In genomic region chr12:13857750-13858149, GRCh38 we compare ENCODE assay signal across 28 cellular contexts.
DNase-seq lines count a peak whose midpoint lies in the region; ATAC-seq, FAIRE-seq and TF ChIP-seq lines count a peak whose summit lies in the region.
"Had no signal": no experiment of that assay in that cellular context is flagged by ENCODE, and none has a peak within 500 bp of the region (broad histone marks: within the 10 kb centered on the region; RNA-seq: fewer than 3 reads in every experiment).

No MANE protein-coding gene starts in this region.

- H3K4me1 ChIP-seq in SJCRH30, result no peaks in the 10 kb centered on the region
- H3K4me1 ChIP-seq in pancreas, result no peaks in the 10 kb centered on the region
- H3K4me1 ChIP-seq: A549, BE2C, BLaER1 had no signal

- no peak for FAIRE-seq in pancreas (lab: Jason Lieb, UNC)
- FAIRE-seq: A549, GM12878, GM12892, GM18507 had no signal

- H3K27ac ChIP-seq in caudate nucleus (ENCODE audit: low read depth, low read length), result no peak overlapping the region
- no peak overlapping the region for H3K27ac ChIP-seq in SJCRH30
- no peak overlapping the region for H3K27ac ChIP-seq in pancreas
- H3K27ac ChIP-seq: 22Rv1, A549, BLaER1 had no signal

- no peaks in the 10 kb centered on the region for H3K27me3 ChIP-seq in SJCRH30
- no peaks in the 10 kb centered on the region for H3K27me3 ChIP-seq in pancreas
- H3K27me3 ChIP-seq: BE2C, BLaER1 had no signal

- no peak overlapping the region for H3K27ac Mint-ChIP-seq in activated naive CD8-positive, alpha-beta T cell treated with anti-CD3 and anti-CD28 coated beads, Interleukin-2, amount 50 U/mL, for 24 hours
- no peak overlapping the region for H3K27ac Mint-ChIP-seq in activated naive CD8-positive, alpha-beta T cell treated with anti-CD3 and anti-CD28 coated beads for 36 hours
- H3K27ac Mint-ChIP-seq: CD14-positive monocyte; CD4-positive, alpha-beta memory T cell; CD4-positive, CD25-positive, alpha-beta regulatory T cell; CD8-positive, alpha-beta memory T cell had no signal

- peaks cover 11% of the 10 kb centered on the region for H3K27me3 Mint-ChIP-seq in activated naive CD8-positive, alpha-beta T cell treated with anti-CD3 and anti-CD28 coated beads, Interleukin-2, amount 50 U/mL, for 24 hours
- peaks cover 5% of the 10 kb centered on the region for H3K27me3 Mint-ChIP-seq in activated naive CD8-positive, alpha-beta T cell treated with anti-CD3 and anti-CD28 coated beads for 36 hours

- no peak overlapping the region for H3K4me3 Mint-ChIP-seq in activated naive CD8-positive, alpha-beta T cell treated with anti-CD3 and anti-CD28 coated beads, Interleukin-2, amount 50 U/mL, for 24 hours
- no peak overlapping the region for H3K4me3 Mint-ChIP-seq in activated naive CD8-positive, alpha-beta T cell treated with anti-CD3 and anti-CD28 coated beads for 36 hours
- H3K4me3 Mint-ChIP-seq: CD14-positive monocyte; CD4-positive, alpha-beta memory T cell; CD4-positive, CD25-positive, alpha-beta regulatory T cell; CD8-positive, alpha-beta memory T cell had no signal

- H3K9me3 ChIP-seq in SJCRH30 (replicated peaks) (no peaks in the 10 kb centered on the region), pancreas (no peaks in the 10 kb centered on the region)
- H3K9me3 ChIP-seq: A549, BE2C, BLaER1 had no signal

- H3K9me3 Mint-ChIP-seq in activated naive CD8-positive, alpha-beta T cell treated with anti-CD3 and anti-CD28 coated beads, Interleukin-2, amount 50 U/mL, for 24 hours, result no peaks in the 10 kb centered on the region
- no peaks in the 10 kb centered on the region for H3K9me3 Mint-ChIP-seq in activated naive CD8-positive, alpha-beta T cell treated with anti-CD3 and anti-CD28 coated beads for 36 hours
- H3K9me3 Mint-ChIP-seq: CD8-positive, alpha-beta memory T cell had no signal

- no peak overlapping the region for H3K4me3 ChIP-seq in SJCRH30
- H3K4me3 ChIP-seq in pancreas, result no peak overlapping the region
- H3K4me3 ChIP-seq: A549, BLaER1, GM12878 had no signal

- TF ChIP-seq CTCF in pancreas (IDR thresholded peaks at IDR 0.05), result no peak

- no peak for DNase-seq in activated naive CD8-positive, alpha-beta T cell treated with anti-CD3 and anti-CD28 coated beads, Interleukin-2, amount 50 U/mL, for 24 hours
- no peak for DNase-seq in activated naive CD8-positive, alpha-beta T cell treated with anti-CD3 and anti-CD28 coated beads for 36 hours
- DNase-seq in caudate nucleus (lab: John Stamatoyannopoulos, UW) (peak in 37 of 61 donors; percentile 10 to 87 (median 40)), head of caudate nucleus (peak; percentile 24 to 90 (median 61)), SJCRH30 (no peak), NCI-H2171 treated with DMSO at 0.1 percent for 48 hours (lab: John Stamatoyannopoulos, UW) (no peak), pancreas (no peak)
- DNase-seq: AML-193; BE2C; C1 segment of cervical spinal cord; CD4-positive, alpha-beta memory T cell; CD4-positive, CD25-positive, alpha-beta regulatory T cell; CD8-positive, alpha-beta memory T cell; COR-L47; DMS 273 treated with DMSO at 0.1 percent for 48 hours; DMS153; DMS53; DMS79; DND-41; EL; GDM1 had no signal

- intact Hi-C loops in head of caudate nucleus (cut with DNase I) (no loop called here), pancreas (cut with DNase I) (loop anchor here in 1 of 3 donors (10.0 kb wide), 1 partner anchor 307 kb away; no protein-coding TSS in a partner anchor)

- peak; percentile 46 for ATAC-seq in activated naive CD8-positive, alpha-beta T cell treated with anti-CD3 and anti-CD28 coated beads, Interleukin-2, amount 50 U/mL, for 24 hours
- no peak for ATAC-seq in pancreas
- ATAC-seq: A549, GM12878 had no signal

- H3K4me1 Mint-ChIP-seq in activated naive CD8-positive, alpha-beta T cell treated with anti-CD3 and anti-CD28 coated beads, Interleukin-2, amount 50 U/mL, for 24 hours, result no peaks in the 10 kb centered on the region
- peaks cover 2% of the 10 kb centered on the region for H3K4me1 Mint-ChIP-seq in activated naive CD8-positive, alpha-beta T cell treated with anti-CD3 and anti-CD28 coated beads for 36 hours
- H3K4me1 Mint-ChIP-seq: CD14-positive monocyte; CD4-positive, alpha-beta memory T cell; CD4-positive, CD25-positive, alpha-beta regulatory T cell; CD8-positive, alpha-beta memory T cell had no signal

- WGBS in pancreas, 2 donors, result 51 to 63% methylated on average over 5 of the region's 5 CpGs

- H3K36me3 ChIP-seq in SJCRH30 (no peaks in the 10 kb centered on the region), pancreas (no peaks in the 10 kb centered on the region)
- H3K36me3 ChIP-seq: BE2C, BLaER1 had no signal

- H3K36me3 Mint-ChIP-seq in activated naive CD8-positive, alpha-beta T cell treated with anti-CD3 and anti-CD28 coated beads, Interleukin-2, amount 50 U/mL, for 24 hours (ENCODE audit: low read depth), result no peaks in the 10 kb centered on the region
- no peaks in the 10 kb centered on the region for H3K36me3 Mint-ChIP-seq in activated naive CD8-positive, alpha-beta T cell treated with anti-CD3 and anti-CD28 coated beads for 36 hours
- H3K36me3 Mint-ChIP-seq: CD14-positive monocyte; CD4-positive, alpha-beta memory T cell; CD4-positive, CD25-positive, alpha-beta regulatory T cell; CD8-positive, alpha-beta memory T cell had no signal

Comparison
In these comparisons a context has a peak if more than half of its experiments do, and no peak if none do; other contexts are left out.
1. DNase-seq: peak in caudate nucleus (37 of 61) and head of caudate nucleus (42 of 42); none in activated naive CD8-positive, alpha-beta T cell treated with anti-CD3 and anti-CD28 coated beads, Interleukin-2, amount 50 U/mL, for 24 hours (single experiment), activated naive CD8-positive, alpha-beta T cell treated with anti-CD3 and anti-CD28 coated beads for 36 hours (single experiment), SJCRH30 (0 of 2), NCI-H2171 treated with DMSO at 0.1 percent for 48 hours (single experiment) and pancreas (0 of 6).